1 cellular context compared by ENCODE assay signal in the genomic region with DNA sequence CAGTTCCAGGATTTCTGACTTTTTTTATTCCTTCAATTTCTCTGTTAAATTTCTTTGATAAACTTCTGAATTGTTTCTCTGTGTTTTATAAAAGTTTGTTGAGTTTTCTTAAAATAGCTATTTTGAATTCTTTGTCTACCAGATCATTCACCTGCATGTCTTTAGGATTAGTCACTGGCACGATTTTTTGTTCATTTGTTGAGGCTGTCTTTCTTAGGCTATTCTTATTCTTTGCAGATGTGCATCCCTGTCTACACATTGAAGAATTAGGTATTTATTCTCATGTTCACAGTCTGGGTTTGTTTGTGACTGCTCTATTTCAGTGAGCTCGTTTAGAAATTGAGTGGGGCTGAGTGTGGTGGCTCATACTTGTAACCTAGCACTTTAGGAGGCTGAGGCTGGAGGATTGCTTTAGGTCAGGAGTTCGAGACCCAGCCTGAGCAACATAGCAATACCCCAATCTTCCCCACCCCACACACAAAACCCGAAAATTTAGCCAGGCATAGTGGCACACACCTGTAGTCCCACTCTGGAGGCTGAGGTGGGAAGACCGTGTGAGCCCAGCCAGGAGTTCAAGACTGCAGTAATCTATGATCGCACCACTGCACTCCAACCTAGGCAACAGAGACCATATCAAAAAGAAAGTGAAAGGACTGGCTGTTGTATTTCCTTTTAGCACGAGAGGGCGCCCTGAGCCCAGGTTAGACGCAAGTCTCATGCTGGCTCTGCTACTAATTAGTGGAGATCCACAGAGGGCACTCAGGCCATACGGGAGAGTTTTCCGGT.
TF ChIP-seq lines count a peak whose summit lies in the region.

No MANE protein-coding gene starts in this region.

TF ChIP-seq in GM12878, 131 proteins besides CTCF, POLR2A, EP300 and RAD21 (continued from another document):
- TF ChIP-seq CUX1 (IDR thresholded peaks at IDR 0.05; ENCODE audit: insufficient replicate concordance, low read depth, low read length): no peak
- no peak for TF ChIP-seq BRCA1 (IDR thresholded peaks at IDR 0.05; ENCODE audit: low read depth, low read length)
- TF ChIP-seq IRF5 (IDR thresholded peaks at IDR 0.05; ENCODE audit: borderline replicate concordance): no peak
- TF ChIP-seq SMAD5 (IDR thresholded peaks at IDR 0.05; ENCODE audit: low read depth): no peak
- TF ChIP-seq PKNOX1 (IDR thresholded peaks at IDR 0.05): no peak
- TF ChIP-seq IKZF1 (conservative IDR thresholded peaks at IDR 0.05): 0 out of 2 replicates have a peak, but pooled peaks have one; percentile 34
- no peak for TF ChIP-seq CHD2 (IDR thresholded peaks at IDR 0.05; ENCODE audit: borderline replicate concordance, low read depth, low read length)
- TF ChIP-seq ZNF24 (IDR thresholded peaks at IDR 0.05): 0 out of 2 replicates have a peak, but pooled peaks have one; percentile 26
- no peak for TF ChIP-seq MYB (IDR thresholded peaks at IDR 0.05; ENCODE audit: borderline replicate concordance, low read depth, low read length)
- peak; percentile 14; the same call in 1 of the 2 replicates for TF ChIP-seq BCL11A (IDR thresholded peaks at IDR 0.05; ENCODE audit: low read depth, low read length)
- 0 out of 2 replicates have a peak, but pooled peaks have one; percentile 36 for TF ChIP-seq GATAD2B (conservative IDR thresholded peaks at IDR 0.05; ENCODE audit: low read depth)
- TF ChIP-seq SMARCA5 (IDR thresholded peaks at IDR 0.05): 0 out of 2 replicates have a peak, but pooled peaks have one; percentile 58
- peak; percentile 42; the same call in 1 of the 2 replicates for TF ChIP-seq NR2F1 (conservative IDR thresholded peaks at IDR 0.05)
- no peak for TF ChIP-seq RAD51 (IDR thresholded peaks at IDR 0.05)
- TF ChIP-seq BACH1 (IDR thresholded peaks at IDR 0.05; ENCODE audit: borderline replicate concordance): no peak
- no peak for TF ChIP-seq ASH2L (IDR thresholded peaks at IDR 0.05; ENCODE audit: borderline replicate concordance, low read depth)
- TF ChIP-seq BHLHE40 (IDR thresholded peaks at IDR 0.05; ENCODE audit: borderline replicate concordance in 1 of 2, low read depth in 2 of 2, low read length in 1 of 2): peak; percentile 23 to 30; a peak in 1 of 4 replicates
- TF ChIP-seq ZNF217 (IDR thresholded peaks at IDR 0.05): peak; percentile 32; the same call in 1 of the 2 replicates
- TF ChIP-seq RBBP5 (conservative IDR thresholded peaks at IDR 0.05): no peak
- TF ChIP-seq SMC3 (IDR thresholded peaks at IDR 0.05; ENCODE audit: borderline replicate concordance, low read length): peak; percentile 81
- TF ChIP-seq ZNF274 (IDR thresholded peaks at IDR 0.05; ENCODE audit: insufficient read depth, insufficient read length): no peak
- TF ChIP-seq DPF2 (IDR thresholded peaks at IDR 0.05): 0 out of 2 replicates have a peak, but pooled peaks have one; percentile 10
TF ChIP-seq in GM12878: peak in this region for 13.
